Comparison of ENCODE assay signal across 17 cellular contexts in genomic region chr7:104891949-104892348, GRCh38.
DNase-seq lines count a peak whose midpoint lies in the region; ATAC-seq, FAIRE-seq and TF ChIP-seq lines count a peak whose summit lies in the region.
"Had no signal": no experiment of that assay in that cellular context is flagged by ENCODE, and none has a peak within 500 bp of the region (broad histone marks: within the 10 kb centered on the region; RNA-seq: fewer than 3 reads in every experiment).

No MANE protein-coding gene starts in this region.

- POLR2A ChIA-PET in GM12878 (lab: Charles Lee): interaction anchor here (0.9 to 1.3 kb wide), 4 partner anchors 9 to 67 kb away, joined by 3 to 4 read pairs (median 3); no protein-coding TSS in a partner anchor

- TF ChIP-seq CTCF in cardiac muscle cell (IDR thresholded peaks at IDR 0.05; ENCODE audit: low read depth, low read length) (no peak), left ventricle myocardium inferior (IDR thresholded peaks at IDR 0.05; ENCODE audit: borderline replicate concordance) (no peak), KMS-11 (conservative IDR thresholded peaks at IDR 0.05; ENCODE audit: low read depth, low read length) (no peak), GM12878 (IDR thresholded peaks at IDR 0.05 in 2 of 3, conservative IDR thresholded peaks at IDR 0.05 in 1 of 3; ENCODE audit: control insufficient read depth in 2 of 3, extremely low read depth in 1 of 3, insufficient read depth in 1 of 3, low read depth in 3 of 3, low read length in 3 of 3) (no peak)

- H4K20me1 ChIP-seq in KMS-11 (ENCODE audit: insufficient read depth): no peaks in the 10 kb centered on the region
- no peaks in the 10 kb centered on the region for H4K20me1 ChIP-seq in GM12878 (ENCODE audit: control insufficient read depth, insufficient read depth)
- H4K20me1 ChIP-seq: BLaER1 had no signal

- H3K27ac ChIP-seq in cardiac muscle cell (peak overlapping the region; percentile 7), left ventricle myocardium inferior (replicated peaks) (no peak overlapping the region), KMS-11 (no peak overlapping the region), GM12878 (ENCODE audit: control insufficient read depth, insufficient read depth) (peak overlapping the region; percentile 53)
- H3K27ac ChIP-seq: 22Rv1, A549, BLaER1 had no signal

- H3K4me3 ChIP-seq in cardiac muscle cell (no peak overlapping the region), left ventricle myocardium inferior (no peak overlapping the region), KMS-11 (IDR thresholded peaks at IDR 0.05; ENCODE audit: insufficient read depth, low read depth, low read length) (no peak overlapping the region), GM12878 (no peak overlapping the region), MG63 (no peak overlapping the region)
- H3K4me3 ChIP-seq: A549, BLaER1, HAP-1 had no signal

- TF ChIP-seq EP300 in GM12878 (IDR thresholded peaks at IDR 0.05; ENCODE audit: borderline replicate concordance in 1 of 2, control insufficient read depth in 1 of 2, low read depth in 2 of 2, low read length in 2 of 2): no peak

- CTCF ChIA-PET in GM12878 (lab: Yijun Ruan, JAX): interaction anchor here (0.7 to 22.2 kb wide), 8 partner anchors 7 to 698 kb away, joined by 3 to 581 read pairs (median 6); no protein-coding TSS in a partner anchor

- H3K27me3 ChIP-seq in cardiac muscle cell: no peaks in the 10 kb centered on the region
- no peaks in the 10 kb centered on the region for H3K27me3 ChIP-seq in left ventricle myocardium inferior (ENCODE audit: low read depth)
- no peaks in the 10 kb centered on the region for H3K27me3 ChIP-seq in KMS-11 (ENCODE audit: insufficient read depth, low read depth)
- no peaks in the 10 kb centered on the region for H3K27me3 ChIP-seq in GM12878 (replicated peaks in 1 of 2; ENCODE audit: control insufficient read depth in 2 of 2, insufficient read depth in 2 of 2, low read length in 1 of 2)
- no peaks in the 10 kb centered on the region for H3K27me3 ChIP-seq in MG63
- H3K27me3 ChIP-seq: BLaER1 had no signal

- RAD21 ChIA-PET in GM12878 (lab: Charles Lee; ENCODE audit: unreplicated experiment): interaction anchor here (0.7 to 10.7 kb wide), 5 partner anchors 6 to 660 kb away, joined by 3 to 147 read pairs (median 4); no protein-coding TSS in a partner anchor

- no peak for FAIRE-seq in GM12878 (lab: Jason Lieb, UNC)
- FAIRE-seq: A549, GM12892, GM18507 had no signal

- H3K9me3 ChIP-seq in cardiac muscle cell (ENCODE audit: low read depth) (no peaks in the 10 kb centered on the region), left ventricle myocardium inferior (replicated peaks) (no peaks in the 10 kb centered on the region), GM12878 (replicated peaks; ENCODE audit: control insufficient read depth, insufficient read depth, low read length) (no peaks in the 10 kb centered on the region), MG63 (no peaks in the 10 kb centered on the region)
- H3K9me3 ChIP-seq: A549, BLaER1, HAP-1 had no signal

- ATAC-seq in GM12878: no peak
- ATAC-seq: A549 had no signal

- BruUV-seq in GM12878 (replicated peaks; lab: Mats Ljungman, UMichigan): no TSS peak

- intact Hi-C loops in left ventricle myocardium inferior (cut with micrococcal nuclease) (no loop called here), GM12878 (cut with micrococcal nuclease; ENCODE audit: unreplicated experiment) (no loop called here)

- SMC1A ChIA-PET in GM12878 (lab: Charles Lee; ENCODE audit: uncharacterized antibody, unreplicated experiment): interaction anchor here (1.0 to 15.7 kb wide), 7 partner anchors 7 to 38 kb away, joined by 3 to 413 read pairs (median 7); no protein-coding TSS in a partner anchor

- 0 out of 2 replicates have a peak overlapping the region, but pooled peaks have one; percentile 1 for H3K4me2 ChIP-seq in KMS-11
- H3K4me2 ChIP-seq in GM12878 (ENCODE audit: control insufficient read depth, insufficient read depth): peak overlapping the region; percentile 1; the same call in 1 of the 2 replicates
- H3K4me2 ChIP-seq: A549, BLaER1 had no signal

- TF ChIP-seq POLR2A in GM12878 (IDR thresholded peaks at IDR 0.05; ENCODE audit: low read depth, low read length): no peak

- no peak for TF ChIP-seq RAD21 in GM12878 (IDR thresholded peaks at IDR 0.05; ENCODE audit: insufficient read depth, low read depth, low read length)

- H3K79me2 ChIP-seq in KMS-11 (ENCODE audit: insufficient read depth, low read depth) (no peaks in the 10 kb centered on the region), GM12878 (ENCODE audit: control insufficient read depth, insufficient read depth, low read length) (no peaks in the 10 kb centered on the region)

- in situ Hi-C loops in GM12878 (cut with MboI): no loop called here

- H2AFZ ChIP-seq in KMS-11 (ENCODE audit: low read depth) (no peak overlapping the region), GM12878 (ENCODE audit: control insufficient read depth, low read depth, low read length) (no peak overlapping the region; the same call in 1 of the 2 replicates)

- DNase-seq in cardiac muscle cell (ENCODE audit: low read depth in 1 of 2, low spot score in 1 of 2): no peak
- no peak for DNase-seq in left ventricle myocardium inferior
- no peak for DNase-seq in GM12878 (ENCODE audit: low read depth, low spot score)
- no peak for DNase-seq in MG63
- DNase-seq in UCSD-AML1 (lab: John Stamatoyannopoulos, UW; ENCODE audit: unreplicated experiment): no peak
- no peak for DNase-seq in activated CD8-positive, alpha-beta memory T cell treated with anti-CD3 and anti-CD28 coated beads, Interleukin-2, amount 50 U/mL, for 4 hours
- DNase-seq in GM19240 (ENCODE audit: insufficient read length, low spot score): no peak
- DNase-seq: CD4-positive, alpha-beta memory T cell; DMS153; DMS79 had no signal

- H3K4me1 ChIP-seq in cardiac muscle cell (ENCODE audit: low read depth) (peaks cover 21% of the 10 kb centered on the region), left ventricle myocardium inferior (no peaks in the 10 kb centered on the region), KMS-11 (ENCODE audit: low read depth, poor library complexity, severe bottlenecking) (peaks cover 60% of the 10 kb centered on the region), GM12878 (ENCODE audit: control insufficient read depth, insufficient read depth, low read length) (peaks cover 59% of the 10 kb centered on the region)
- H3K4me1 ChIP-seq: A549, BLaER1, HAP-1 had no signal

- H3K9ac ChIP-seq in KMS-11 (no peak overlapping the region), GM12878 (ENCODE audit: control insufficient read depth, insufficient read depth, low read length) (no peak overlapping the region)
- H3K9ac ChIP-seq: BLaER1 had no signal

- H3K36me3 ChIP-seq in cardiac muscle cell (no peaks in the 10 kb centered on the region), left ventricle myocardium inferior (no peaks in the 10 kb centered on the region), KMS-11 (ENCODE audit: insufficient read depth) (no peaks in the 10 kb centered on the region), GM12878 (ENCODE audit: control insufficient read depth in 2 of 2, insufficient read depth in 2 of 2, low read length in 1 of 2) (no peaks in the 10 kb centered on the region), MG63 (no peaks in the 10 kb centered on the region)
- H3K36me3 ChIP-seq: BLaER1, HAP-1 had no signal

TF ChIP-seq in GM12878, 131 proteins besides CTCF, POLR2A, EP300 and RAD21:
- TF ChIP-seq, protein P1, sequence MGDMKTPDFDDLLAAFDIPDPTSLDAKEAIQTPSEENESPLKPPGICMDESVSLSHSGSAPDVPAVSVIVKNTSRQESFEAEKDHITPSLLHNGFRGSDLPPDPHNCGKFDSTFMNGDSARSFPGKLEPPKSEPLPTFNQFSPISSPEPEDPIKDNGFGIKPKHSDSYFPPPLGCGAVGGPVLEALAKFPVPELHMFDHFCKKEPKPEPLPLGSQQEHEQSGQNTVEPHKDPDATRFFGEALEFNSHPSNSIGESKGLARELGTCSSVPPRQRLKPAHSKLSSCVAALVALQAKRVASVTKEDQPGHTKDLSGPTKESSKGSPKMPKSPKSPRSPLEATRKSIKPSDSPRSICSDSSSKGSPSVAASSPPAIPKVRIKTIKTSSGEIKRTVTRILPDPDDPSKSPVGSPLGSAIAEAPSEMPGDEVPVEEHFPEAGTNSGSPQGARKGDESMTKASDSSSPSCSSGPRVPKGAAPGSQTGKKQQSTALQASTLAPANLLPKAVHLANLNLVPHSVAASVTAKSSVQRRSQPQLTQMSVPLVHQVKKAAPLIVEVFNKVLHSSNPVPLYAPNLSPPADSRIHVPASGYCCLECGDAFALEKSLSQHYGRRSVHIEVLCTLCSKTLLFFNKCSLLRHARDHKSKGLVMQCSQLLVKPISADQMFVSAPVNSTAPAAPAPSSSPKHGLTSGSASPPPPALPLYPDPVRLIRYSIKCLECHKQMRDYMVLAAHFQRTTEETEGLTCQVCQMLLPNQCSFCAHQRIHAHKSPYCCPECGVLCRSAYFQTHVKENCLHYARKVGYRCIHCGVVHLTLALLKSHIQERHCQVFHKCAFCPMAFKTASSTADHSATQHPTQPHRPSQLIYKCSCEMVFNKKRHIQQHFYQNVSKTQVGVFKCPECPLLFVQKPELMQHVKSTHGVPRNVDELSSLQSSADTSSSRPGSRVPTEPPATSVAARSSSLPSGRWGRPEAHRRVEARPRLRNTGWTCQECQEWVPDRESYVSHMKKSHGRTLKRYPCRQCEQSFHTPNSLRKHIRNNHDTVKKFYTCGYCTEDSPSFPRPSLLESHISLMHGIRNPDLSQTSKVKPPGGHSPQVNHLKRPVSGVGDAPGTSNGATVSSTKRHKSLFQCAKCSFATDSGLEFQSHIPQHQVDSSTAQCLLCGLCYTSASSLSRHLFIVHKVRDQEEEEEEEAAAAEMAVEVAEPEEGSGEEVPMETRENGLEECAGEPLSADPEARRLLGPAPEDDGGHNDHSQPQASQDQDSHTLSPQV (IDR thresholded peaks at IDR 0.05): no peak

Comparison
In these comparisons a context has a peak if more than half of its experiments do, and no peak if none do; other contexts are left out.
1. H3K27ac ChIP-seq: peak in cardiac muscle cell (single experiment) and GM12878 (single experiment); none in left ventricle myocardium inferior (single experiment) and KMS-11 (single experiment).